8 cellular contexts compared by ENCODE assay signal in the genomic region with DNA sequence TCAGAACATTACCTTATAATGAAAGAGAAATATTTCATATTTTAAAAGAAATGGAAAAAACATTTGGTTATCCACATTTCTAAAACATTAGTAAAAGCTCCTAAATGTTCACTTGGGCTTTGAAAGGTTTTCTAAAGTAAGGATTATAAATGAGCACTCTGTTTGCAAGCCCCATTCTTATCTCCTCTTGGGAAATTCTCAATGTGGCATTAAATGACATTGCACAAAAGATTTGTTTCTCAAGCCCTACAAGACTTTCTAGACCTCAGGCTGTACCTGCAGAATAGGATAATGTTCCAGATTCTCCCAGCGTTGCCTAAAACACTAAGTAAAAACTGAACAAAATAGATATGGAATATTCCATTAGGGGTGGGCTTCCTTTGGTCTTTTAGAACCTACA.
"Had no signal": no experiment of that assay in that cellular context is flagged by ENCODE, and none has a peak within 500 bp of the region (broad histone marks: within the 10 kb centered on the region; RNA-seq: fewer than 3 reads in every experiment).

No MANE protein-coding gene starts in this region.

- H3K36me3 ChIP-seq: HAP-1 had no signal

- H3K27ac ChIP-seq: GM23248, HL-60 had no signal

- H3K4me3 ChIP-seq: GM23248, HAP-1 had no signal

- FAIRE-seq: HepG2 had no signal

- ATAC-seq: HCT116, HepG2 had no signal

- DNase-seq: GM23248, GOT3, H7, HFFc6 had no signal

- H3K9me3 ChIP-seq: HAP-1 had no signal

- H3K4me1 ChIP-seq: HAP-1 had no signal
